2 cellular contexts compared by ENCODE assay signal in the genomic region with DNA sequence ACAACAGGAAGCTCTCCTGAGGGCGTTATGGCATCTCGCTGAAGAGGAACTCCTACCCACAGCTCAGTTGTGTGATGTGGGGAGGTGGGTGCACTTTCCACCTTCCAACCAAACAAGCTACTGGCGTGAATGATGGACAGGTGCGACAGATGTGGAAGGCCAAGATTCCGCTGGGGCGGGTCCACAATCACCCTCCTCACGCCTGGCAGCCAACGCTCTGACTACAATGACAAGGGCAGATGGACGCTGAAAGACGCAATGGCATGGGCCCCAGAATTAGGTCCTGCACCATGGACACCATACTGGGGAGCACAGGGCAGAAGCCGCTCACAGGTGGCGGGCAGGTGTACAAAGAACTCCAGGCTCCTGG.
TF ChIP-seq lines count a peak whose summit lies in the region.

No MANE protein-coding gene starts in this region.

TF ChIP-seq in GM23338, 12 proteins besides CTCF, POLR2A, EP300 and RAD21:
- TF ChIP-seq NANOG (IDR thresholded peaks at IDR 0.05; ENCODE audit: borderline replicate concordance) (no peak), EZH2phosphoT487 (IDR thresholded peaks at IDR 0.05; ENCODE audit: unreplicated experiment) (no peak), EZH2 (IDR thresholded peaks at IDR 0.05; ENCODE audit: low read depth, unreplicated experiment) (no peak), POLR2AphosphoS5 (IDR thresholded peaks at IDR 0.05; ENCODE audit: low read depth) (no peak), CREB1 (CRISPR knock-in tag; IDR thresholded peaks at IDR 0.05; ENCODE audit: low read depth) (no peak), STAT1 (IDR thresholded peaks at IDR 0.05; ENCODE audit: unreplicated experiment) (no peak), ZNF331 (CRISPR knock-in tag; IDR thresholded peaks at IDR 0.05; ENCODE audit: low read depth) (no peak), ZNF114 (CRISPR knock-in tag; IDR thresholded peaks at IDR 0.05) (no peak), JUNB (IDR thresholded peaks at IDR 0.05; ENCODE audit: unreplicated experiment) (no peak)
- TF ChIP-seq, protein P1, sequence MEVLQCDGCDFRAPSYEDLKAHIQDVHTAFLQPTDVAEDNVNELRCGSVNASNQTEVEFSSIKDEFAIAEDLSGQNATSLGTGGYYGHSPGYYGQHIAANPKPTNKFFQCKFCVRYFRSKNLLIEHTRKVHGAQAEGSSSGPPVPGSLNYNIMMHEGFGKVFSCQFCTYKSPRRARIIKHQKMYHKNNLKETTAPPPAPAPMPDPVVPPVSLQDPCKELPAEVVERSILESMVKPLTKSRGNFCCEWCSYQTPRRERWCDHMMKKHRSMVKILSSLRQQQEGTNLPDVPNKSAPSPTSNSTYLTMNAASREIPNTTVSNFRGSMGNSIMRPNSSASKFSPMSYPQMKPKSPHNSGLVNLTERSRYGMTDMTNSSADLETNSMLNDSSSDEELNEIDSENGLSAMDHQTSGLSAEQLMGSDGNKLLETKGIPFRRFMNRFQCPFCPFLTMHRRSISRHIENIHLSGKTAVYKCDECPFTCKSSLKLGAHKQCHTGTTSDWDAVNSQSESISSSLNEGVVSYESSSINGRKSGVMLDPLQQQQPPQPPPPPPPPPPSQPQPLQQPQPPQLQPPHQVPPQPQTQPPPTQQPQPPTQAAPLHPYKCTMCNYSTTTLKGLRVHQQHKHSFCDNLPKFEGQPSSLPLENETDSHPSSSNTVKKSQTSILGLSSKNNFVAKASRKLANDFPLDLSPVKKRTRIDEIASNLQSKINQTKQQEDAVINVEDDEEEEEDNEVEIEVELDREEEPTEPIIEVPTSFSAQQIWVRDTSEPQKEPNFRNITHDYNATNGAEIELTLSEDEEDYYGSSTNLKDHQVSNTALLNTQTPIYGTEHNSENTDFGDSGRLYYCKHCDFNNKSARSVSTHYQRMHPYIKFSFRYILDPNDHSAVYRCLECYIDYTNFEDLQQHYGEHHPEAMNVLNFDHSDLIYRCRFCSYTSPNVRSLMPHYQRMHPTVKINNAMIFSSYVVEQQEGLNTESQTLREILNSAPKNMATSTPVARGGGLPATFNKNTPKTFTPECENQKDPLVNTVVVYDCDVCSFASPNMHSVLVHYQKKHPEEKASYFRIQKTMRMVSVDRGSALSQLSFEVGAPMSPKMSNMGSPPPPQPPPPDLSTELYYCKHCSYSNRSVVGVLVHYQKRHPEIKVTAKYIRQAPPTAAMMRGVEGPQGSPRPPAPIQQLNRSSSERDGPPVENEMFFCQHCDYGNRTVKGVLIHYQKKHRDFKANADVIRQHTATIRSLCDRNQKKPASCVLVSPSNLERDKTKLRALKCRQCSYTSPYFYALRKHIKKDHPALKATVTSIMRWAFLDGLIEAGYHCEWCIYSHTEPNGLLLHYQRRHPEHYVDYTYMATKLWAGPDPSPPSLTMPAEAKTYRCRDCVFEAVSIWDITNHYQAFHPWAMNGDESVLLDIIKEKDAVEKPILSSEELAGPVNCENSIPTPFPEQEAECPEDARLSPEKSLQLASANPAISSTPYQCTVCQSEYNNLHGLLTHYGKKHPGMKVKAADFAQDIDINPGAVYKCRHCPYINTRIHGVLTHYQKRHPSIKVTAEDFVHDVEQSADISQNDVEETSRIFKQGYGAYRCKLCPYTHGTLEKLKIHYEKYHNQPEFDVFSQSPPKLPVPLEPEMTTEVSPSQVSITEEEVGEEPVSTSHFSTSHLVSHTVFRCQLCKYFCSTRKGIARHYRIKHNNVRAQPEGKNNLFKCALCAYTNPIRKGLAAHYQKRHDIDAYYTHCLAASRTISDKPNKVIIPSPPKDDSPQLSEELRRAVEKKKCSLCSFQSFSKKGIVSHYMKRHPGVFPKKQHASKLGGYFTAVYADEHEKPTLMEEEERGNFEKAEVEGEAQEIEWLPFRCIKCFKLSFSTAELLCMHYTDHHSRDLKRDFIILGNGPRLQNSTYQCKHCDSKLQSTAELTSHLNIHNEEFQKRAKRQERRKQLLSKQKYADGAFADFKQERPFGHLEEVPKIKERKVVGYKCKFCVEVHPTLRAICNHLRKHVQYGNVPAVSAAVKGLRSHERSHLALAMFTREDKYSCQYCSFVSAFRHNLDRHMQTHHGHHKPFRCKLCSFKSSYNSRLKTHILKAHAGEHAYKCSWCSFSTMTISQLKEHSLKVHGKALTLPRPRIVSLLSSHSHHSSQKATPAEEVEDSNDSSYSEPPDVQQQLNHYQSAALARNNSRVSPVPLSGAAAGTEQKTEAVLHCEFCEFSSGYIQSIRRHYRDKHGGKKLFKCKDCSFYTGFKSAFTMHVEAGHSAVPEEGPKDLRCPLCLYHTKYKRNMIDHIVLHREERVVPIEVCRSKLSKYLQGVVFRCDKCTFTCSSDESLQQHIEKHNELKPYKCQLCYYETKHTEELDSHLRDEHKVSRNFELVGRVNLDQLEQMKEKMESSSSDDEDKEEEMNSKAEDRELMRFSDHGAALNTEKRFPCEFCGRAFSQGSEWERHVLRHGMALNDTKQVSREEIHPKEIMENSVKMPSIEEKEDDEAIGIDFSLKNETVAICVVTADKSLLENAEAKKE (CRISPR knock-in tag; IDR thresholded peaks at IDR 0.05) = no peak
- TF ChIP-seq, protein P2, sequence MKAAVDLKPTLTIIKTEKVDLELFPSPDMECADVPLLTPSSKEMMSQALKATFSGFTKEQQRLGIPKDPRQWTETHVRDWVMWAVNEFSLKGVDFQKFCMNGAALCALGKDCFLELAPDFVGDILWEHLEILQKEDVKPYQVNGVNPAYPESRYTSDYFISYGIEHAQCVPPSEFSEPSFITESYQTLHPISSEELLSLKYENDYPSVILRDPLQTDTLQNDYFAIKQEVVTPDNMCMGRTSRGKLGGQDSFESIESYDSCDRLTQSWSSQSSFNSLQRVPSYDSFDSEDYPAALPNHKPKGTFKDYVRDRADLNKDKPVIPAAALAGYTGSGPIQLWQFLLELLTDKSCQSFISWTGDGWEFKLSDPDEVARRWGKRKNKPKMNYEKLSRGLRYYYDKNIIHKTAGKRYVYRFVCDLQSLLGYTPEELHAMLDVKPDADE (IDR thresholded peaks at IDR 0.05) = no peak

TF ChIP-seq in H1, 55 proteins besides CTCF, POLR2A, EP300 and RAD21:
- TF ChIP-seq, protein P3, sequence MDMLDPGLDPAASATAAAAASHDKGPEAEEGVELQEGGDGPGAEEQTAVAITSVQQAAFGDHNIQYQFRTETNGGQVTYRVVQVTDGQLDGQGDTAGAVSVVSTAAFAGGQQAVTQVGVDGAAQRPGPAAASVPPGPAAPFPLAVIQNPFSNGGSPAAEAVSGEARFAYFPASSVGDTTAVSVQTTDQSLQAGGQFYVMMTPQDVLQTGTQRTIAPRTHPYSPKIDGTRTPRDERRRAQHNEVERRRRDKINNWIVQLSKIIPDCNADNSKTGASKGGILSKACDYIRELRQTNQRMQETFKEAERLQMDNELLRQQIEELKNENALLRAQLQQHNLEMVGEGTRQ (IDR thresholded peaks at IDR 0.05; ENCODE audit: low read length) = no peak
